In the genomic region with DNA sequence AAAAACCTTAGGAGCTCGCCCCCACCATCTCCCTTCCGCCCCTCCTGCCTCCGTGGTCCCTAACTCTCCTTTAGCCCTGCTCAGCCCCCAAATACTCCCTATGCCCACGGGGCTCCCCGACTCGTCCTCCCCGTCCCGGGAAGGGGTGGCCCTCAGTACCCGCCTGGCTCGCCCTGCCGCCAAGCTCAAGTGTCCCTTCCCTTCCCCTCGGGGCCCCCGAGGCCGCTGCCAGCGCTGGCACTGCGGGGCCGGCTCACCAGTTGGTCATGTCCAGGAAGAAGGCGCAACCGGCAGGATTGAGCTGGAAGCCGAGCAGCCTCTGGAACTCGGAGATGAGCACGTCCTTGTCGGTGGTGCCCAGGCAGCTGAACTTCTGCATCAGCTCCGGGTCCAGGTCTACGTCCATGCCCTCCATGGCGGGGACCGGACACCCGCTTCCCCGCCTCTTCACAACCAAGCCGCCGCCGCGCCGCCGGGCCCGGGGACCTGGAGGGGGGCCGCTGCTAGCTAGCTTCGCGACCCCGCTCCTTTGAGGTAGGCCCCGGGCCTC, we compare ENCODE assay signal across 8 cellular contexts. TPM values are rescaled to one million over a fixed set of nuclear protein-coding genes. Genes with fewer than 3 reads are reported as not detected.
A peak's percentile ranks its signal among the peaks of the same experiment; 100 is the strongest.
DNase-seq lines count a peak whose midpoint lies in the region; ATAC-seq, FAIRE-seq and TF ChIP-seq lines count a peak whose summit lies in the region.

No MANE protein-coding gene starts in this region.

- H3K9me3 ChIP-seq in Karpas-422 (ENCODE audit: low read length) (no peaks in the 10 kb centered on the region), body of pancreas (no peaks in the 10 kb centered on the region), kidney (ENCODE audit: control insufficient read depth in 1 of 2, low read length in 2 of 2) (no peaks in the 10 kb centered on the region)

- DNase-seq in Karpas-422: peak; percentile 62
- DNase-seq in body of pancreas: peak in 3 of 4 donors; percentile 58 to 61 (median 59)
- DNase-seq in kidney: peak; percentile 90
- no peak for DNase-seq in stimulated activated effector memory CD8-positive, alpha-beta T cell treated with anti-CD3 and anti-CD28 coated beads, Interleukin-12 subunit alpha, Interleukin-12 subunit beta, amount 100 ng/mL, for 72 hours (ENCODE audit: low spot score in 2 of 2)
- DNase-seq in SW480 (ENCODE audit: low spot score): no peak
- DNase-seq in NCI-H187 treated with DMSO at 0.1 percent for 48 hours (lab: John Stamatoyannopoulos, UW): no peak

- H3K27ac ChIP-seq in Karpas-422 (ENCODE audit: low read length) (peak overlapping the region; percentile 20; the same call in 1 of the 2 replicates), body of pancreas (peak overlapping the region; percentile 89 to 98 (median 96)), kidney (ENCODE audit: low read depth in 2 of 2, low read length in 2 of 2) (peak overlapping the region; percentile 87 to 94)

- TF ChIP-seq CTCF in body of pancreas (IDR thresholded peaks at IDR 0.05) (no peak), kidney (IDR thresholded peaks at IDR 0.05; ENCODE audit: borderline replicate concordance, extremely low read depth, insufficient read depth) (no peak)

- no peaks in the 10 kb centered on the region for H3K9me3 Mint-ChIP-seq in stimulated activated effector memory CD8-positive, alpha-beta T cell treated with anti-CD3 and anti-CD28 coated beads, Interleukin-12 subunit alpha, Interleukin-12 subunit beta, amount 100 ng/mL, for 72 hours

- no peaks in the 10 kb centered on the region for H3K9me2 ChIP-seq in Karpas-422 (replicated peaks; ENCODE audit: insufficient read depth, low read length)

- H3K4me1 ChIP-seq in Karpas-422 (ENCODE audit: low read length): peaks cover 41% of the 10 kb centered on the region
- peaks cover 37% of the 10 kb centered on the region for H3K4me1 ChIP-seq in body of pancreas
- peaks cover 4 to 8% of the 10 kb centered on the region in 2 donors for H3K4me1 ChIP-seq in kidney (ENCODE audit: control insufficient read depth in 1 of 2, insufficient read depth in 1 of 2, low read depth in 1 of 2, low read length in 2 of 2)

- H3K36me3 ChIP-seq in Karpas-422 (ENCODE audit: insufficient read depth, low read length) (0 out of 2 replicates have a peak, but pooled peaks cover 5% of the 10 kb centered on the region), body of pancreas (replicated peaks in 1 of 2; ENCODE audit: insufficient read depth in 1 of 2, low read depth in 2 of 2) (no peaks in the 10 kb centered on the region), kidney (ENCODE audit: control insufficient read depth in 1 of 2, insufficient read depth in 2 of 2, low read length in 2 of 2) (no peaks in the 10 kb centered on the region)

- TF ChIP-seq POLR2A in body of pancreas (IDR thresholded peaks at IDR 0.05): peak in 1 of 3 donors; percentile 55

- peak overlapping the region; percentile 90 for H3K4me3 Mint-ChIP-seq in stimulated activated effector memory CD8-positive, alpha-beta T cell treated with anti-CD3 and anti-CD28 coated beads, Interleukin-12 subunit alpha, Interleukin-12 subunit beta, amount 100 ng/mL, for 72 hours

- H3K4me3 ChIP-seq in GM08714 (ENCODE audit: low read length) (peak overlapping the region; percentile 92), Karpas-422 (ENCODE audit: low read length) (peak overlapping the region; percentile 88), body of pancreas (peak overlapping the region; percentile 91 to 95), kidney (ENCODE audit: low read length in 2 of 2) (peak overlapping the region; percentile 83 to 90)

- H3K27me3 ChIP-seq in Karpas-422 (ENCODE audit: low read length) (no peaks in the 10 kb centered on the region), body of pancreas (no peaks in the 10 kb centered on the region)

- H3K36me3 Mint-ChIP-seq in stimulated activated effector memory CD8-positive, alpha-beta T cell treated with anti-CD3 and anti-CD28 coated beads, Interleukin-12 subunit alpha, Interleukin-12 subunit beta, amount 100 ng/mL, for 72 hours: peaks cover 38% of the 10 kb centered on the region

- peak overlapping the region; percentile 91 for H3K27ac Mint-ChIP-seq in stimulated activated effector memory CD8-positive, alpha-beta T cell treated with anti-CD3 and anti-CD28 coated beads, Interleukin-12 subunit alpha, Interleukin-12 subunit beta, amount 100 ng/mL, for 72 hours

- peak overlapping the region; percentile 57; the same call in 1 of the 2 replicates for H2AFZ ChIP-seq in Karpas-422 (ENCODE audit: low read length)

- H3K4me2 ChIP-seq in Karpas-422 (ENCODE audit: low read depth, low read length, poor library complexity, severe bottlenecking): peak overlapping the region; percentile 84

- H4K20me1 ChIP-seq in Karpas-422 (ENCODE audit: insufficient read depth, low read depth, low read length): no peaks in the 10 kb centered on the region; the same call in 1 of the 2 replicates

- H3K9ac ChIP-seq in Karpas-422 (ENCODE audit: low read length) (peak overlapping the region; percentile 85), kidney (ENCODE audit: low read length in 2 of 2) (peak overlapping the region; percentile 86 to 95)

- peaks cover 53% of the 10 kb centered on the region for H3K79me2 ChIP-seq in Karpas-422 (ENCODE audit: low read length)

- ATAC-seq in GM21723 (IDR thresholded peaks at IDR 0.05; ENCODE audit: unreplicated experiment) (peak; percentile 29), body of pancreas (peak; percentile 38)
- peak; percentile 55 for ATAC-seq in stimulated activated effector memory CD8-positive, alpha-beta T cell treated with anti-CD3 and anti-CD28 coated beads, Interleukin-12 subunit alpha, Interleukin-12 subunit beta, amount 100 ng/mL, for 72 hours

- H3K4me1 Mint-ChIP-seq in stimulated activated effector memory CD8-positive, alpha-beta T cell treated with anti-CD3 and anti-CD28 coated beads, Interleukin-12 subunit alpha, Interleukin-12 subunit beta, amount 100 ng/mL, for 72 hours: peaks cover 42% of the 10 kb centered on the region

- WGBS in body of pancreas, 2 donors: 0 to 1% methylated on average over 12 to 40 of the region's 41 CpGs

- intact Hi-C loops in body of pancreas (cut with DNase I): no loop called here
- intact Hi-C loops in kidney (cut with DNase I): no loop called here

- no peak for FAIRE-seq in kidney (lab: Jason Lieb, UNC)

RNA-seq across cellular contexts. Expression of a gene that starts 0.3 kb away (rescaled TPM):
- total RNA-seq in Karpas-422 (2014; rRNA removed; shearing (Covaris generic); ENCODE audit: low replicate concordance): 28.8 and 33.9 TPM in 2 replicates
- total RNA-seq in body of pancreas: 10 to 100 TPM; 24.6 to 32.6 TPM
- 55.7 TPM for total RNA-seq in kidney
- 52.4 TPM for polyA plus RNA-seq in kidney (ENCODE audit: insufficient read depth, low read depth, low replicate concordance)

Comparison
In these comparisons a context has a peak if more than half of its experiments do, and no peak if none do; other contexts are left out.
1. DNase-seq: peak in Karpas-422 (single experiment), body of pancreas (3 of 4) and kidney (single experiment); none in stimulated activated effector memory CD8-positive, alpha-beta T cell treated with anti-CD3 and anti-CD28 coated beads, Interleukin-12 subunit alpha, Interleukin-12 subunit beta, amount 100 ng/mL, for 72 hours (0 of 2), SW480 (single experiment) and NCI-H187 treated with DMSO at 0.1 percent for 48 hours (single experiment).
2. H3K27ac ChIP-seq: peak in every context shown above with its lines; median percentile 96 in body of pancreas; 90 in kidney; 20 in Karpas-422.
3. Peak in every context shown above with its lines, with median percentiles within 50 percentile points of each other: H3K4me3 ChIP-seq and ATAC-seq.